ENCODE assay signal across 8 cellular contexts in the genomic region with DNA sequence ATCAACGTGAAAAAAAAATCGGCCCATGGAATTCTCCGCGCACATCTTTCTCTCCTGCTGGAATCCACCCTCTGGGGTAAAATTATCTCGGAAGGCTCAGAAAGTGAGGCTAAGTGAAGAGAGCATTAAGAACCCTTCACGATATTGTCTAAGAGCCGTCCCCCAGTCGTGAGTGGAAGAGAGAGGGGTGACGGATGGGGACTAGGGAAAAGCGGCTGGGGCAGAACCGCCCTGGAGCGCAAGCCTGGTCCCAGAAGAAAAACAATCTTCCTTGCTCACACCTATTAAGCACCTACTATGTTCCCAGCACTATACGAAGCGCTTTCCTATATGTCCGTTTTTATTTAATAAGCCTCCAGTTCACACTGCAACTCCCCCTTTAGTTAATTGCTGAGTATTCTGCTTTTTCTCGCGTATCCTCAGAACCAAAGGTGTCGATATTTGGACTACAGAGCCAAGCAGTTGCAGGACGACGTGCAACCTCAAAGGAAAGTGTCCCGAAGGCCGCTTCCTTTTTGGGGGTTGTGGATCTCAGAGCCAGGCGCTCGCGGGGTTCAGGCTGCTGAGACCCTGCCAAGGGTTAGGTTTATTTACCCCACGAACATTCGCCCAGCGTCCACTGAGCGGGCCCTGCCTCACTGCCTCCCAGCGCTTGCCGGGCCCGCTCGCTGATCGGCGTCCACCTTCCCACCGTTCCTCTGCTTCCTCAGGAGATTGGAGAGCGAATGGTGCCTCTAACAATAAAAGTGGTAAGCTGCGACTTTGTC. TPM values are rescaled to one million over a fixed set of nuclear protein-coding genes. Genes with fewer than 3 reads are reported as not detected.
DNase-seq lines count a peak whose midpoint lies in the region; ATAC-seq and TF ChIP-seq lines count a peak whose summit lies in the region.

No MANE protein-coding gene starts in this region.

- H3K4me1 Mint-ChIP-seq in activated naive CD8-positive, alpha-beta T cell (ENCODE audit: low read depth), result peaks cover 11% of the 10 kb centered on the region

- no peaks in the 10 kb centered on the region for H3K9me3 Mint-ChIP-seq in activated naive CD8-positive, alpha-beta T cell (ENCODE audit: low read depth)

- no peak overlapping the region for H3K27ac Mint-ChIP-seq in activated naive CD8-positive, alpha-beta T cell

- H3K4me3 ChIP-seq in HL-60 (replicated peaks; ENCODE audit: insufficient read depth, low read length) (peak overlapping the region; percentile 46), iPS-15b (ENCODE audit: low read depth, low read length) (peak overlapping the region; percentile 64), spleen (peak overlapping the region; percentile 6 to 73 (median 42))

- TF ChIP-seq POLR2A in spleen (IDR thresholded peaks at IDR 0.05), result no peak

- intact Hi-C loops in spleen (cut with DNase I; ENCODE audit: low total_unique reads), result no loop called here

- H3K4me1 ChIP-seq in iPS-15b (ENCODE audit: control insufficient read depth, insufficient read depth, low read length) (no peaks in the 10 kb centered on the region), spleen (peaks cover 14 to 24% (median 19%) of the 10 kb centered on the region in 6 donors)

- peak overlapping the region; percentile 83 for H3K4me3 Mint-ChIP-seq in activated naive CD8-positive, alpha-beta T cell

- H3K27ac ChIP-seq in HL-60 (replicated peaks) (no peak overlapping the region), spleen (no peak overlapping the region)

- no peak for DNase-seq in HL-60 (ENCODE audit: low read depth in 1 of 2, low spot score in 1 of 2)
- DNase-seq in spleen, result peak; percentile 80
- no peak for DNase-seq in H4 (ENCODE audit: low spot score)
- no peak for DNase-seq in globus pallidus (ENCODE audit: low spot score)

- no peak for TF ChIP-seq CTCF in HL-60 (IDR thresholded peaks at IDR 0.05; ENCODE audit: insufficient read depth, low read length)
- TF ChIP-seq CTCF in spleen (IDR thresholded peaks at IDR 0.05 in 8 of 11, conservative IDR thresholded peaks at IDR 0.05 in 3 of 11), result no peak

- no peaks in the 10 kb centered on the region for H3K9me3 ChIP-seq in iPS-15b (ENCODE audit: control insufficient read depth, insufficient read depth, low read length)
- H3K9me3 ChIP-seq in spleen, result peaks cover 0 to 2% (median under 1%) of the 10 kb centered on the region in 8 donors

- no peak for ATAC-seq in HG03565 (IDR thresholded peaks at IDR 0.05; ENCODE audit: unreplicated experiment)
- ATAC-seq in HG02571 (IDR thresholded peaks at IDR 0.05; ENCODE audit: unreplicated experiment), result no peak

- H3K27me3 ChIP-seq in HL-60 (ENCODE audit: insufficient read depth, poor library complexity, severe bottlenecking) (peaks cover 21% of the 10 kb centered on the region), iPS-15b (ENCODE audit: control insufficient read depth, insufficient read depth, low read length) (peaks cover 49% of the 10 kb centered on the region), spleen (replicated peaks in 1 of 7) (peaks cover 0 to 66% (median 33%) of the 10 kb centered on the region in 7 donors)

- H3K36me3 ChIP-seq in iPS-15b (ENCODE audit: control insufficient read depth, insufficient read depth, low read length) (no peaks in the 10 kb centered on the region), spleen (no peaks in the 10 kb centered on the region)

- H3K36me3 Mint-ChIP-seq in activated naive CD8-positive, alpha-beta T cell, result peaks cover 2% of the 10 kb centered on the region

- H3K27me3 Mint-ChIP-seq in activated naive CD8-positive, alpha-beta T cell, result peaks cover 14% of the 10 kb centered on the region

- 10 to 21% (median 12%) methylated on average over 36 to 38 of the region's 38 CpGs for WGBS in spleen, 5 donors

- peak overlapping the region; percentile 9 for H3K9ac ChIP-seq in iPS-15b (ENCODE audit: low read depth, low read length)

RNA-seq across cellular contexts. Expression of gene MGARP, which starts 0.9 kb away (rescaled TPM):
- total RNA-seq in spleen, result 1 to 10 TPM in 2 of 7 donors, under 1 TPM in 4, not detected in 1; 0.20 to 1.7 (median 0.48) TPM
- under 1 TPM; 0.28 to 0.54 (median 0.50) TPM for polyA plus RNA-seq in spleen
- 0.72 TPM in 1 of 2 replicates, not detected in the other for total RNA-seq in H4 (2014; rRNA removed; shearing (Covaris generic))

RNA-seq across cellular contexts. Expression of gene NAA15, which starts 22.2 kb away (rescaled TPM):
- 10 to 100 TPM; 26.2 to 66.7 (median 41.1) TPM for total RNA-seq in spleen
- 1 to 10 TPM; 5.4 to 8.3 (median 7.4) TPM for polyA plus RNA-seq in spleen
- total RNA-seq in H4 (2014; rRNA removed; shearing (Covaris generic)), result 29.9 and 36.9 TPM in 2 replicates

RNA-seq across cellular contexts. Expression of gene NDUFC1, which starts 23.1 kb away (rescaled TPM):
- 10 to 100 TPM; 27.8 to 47.2 (median 34.9) TPM for total RNA-seq in spleen
- polyA plus RNA-seq in spleen, result 10 to 100 TPM; 70.9 to 92.8 (median 87.4) TPM
- 154 and 169 TPM in 2 replicates for total RNA-seq in H4 (2014; rRNA removed; shearing (Covaris generic))
